9 cellular contexts compared by ENCODE assay signal in the genomic region with DNA sequence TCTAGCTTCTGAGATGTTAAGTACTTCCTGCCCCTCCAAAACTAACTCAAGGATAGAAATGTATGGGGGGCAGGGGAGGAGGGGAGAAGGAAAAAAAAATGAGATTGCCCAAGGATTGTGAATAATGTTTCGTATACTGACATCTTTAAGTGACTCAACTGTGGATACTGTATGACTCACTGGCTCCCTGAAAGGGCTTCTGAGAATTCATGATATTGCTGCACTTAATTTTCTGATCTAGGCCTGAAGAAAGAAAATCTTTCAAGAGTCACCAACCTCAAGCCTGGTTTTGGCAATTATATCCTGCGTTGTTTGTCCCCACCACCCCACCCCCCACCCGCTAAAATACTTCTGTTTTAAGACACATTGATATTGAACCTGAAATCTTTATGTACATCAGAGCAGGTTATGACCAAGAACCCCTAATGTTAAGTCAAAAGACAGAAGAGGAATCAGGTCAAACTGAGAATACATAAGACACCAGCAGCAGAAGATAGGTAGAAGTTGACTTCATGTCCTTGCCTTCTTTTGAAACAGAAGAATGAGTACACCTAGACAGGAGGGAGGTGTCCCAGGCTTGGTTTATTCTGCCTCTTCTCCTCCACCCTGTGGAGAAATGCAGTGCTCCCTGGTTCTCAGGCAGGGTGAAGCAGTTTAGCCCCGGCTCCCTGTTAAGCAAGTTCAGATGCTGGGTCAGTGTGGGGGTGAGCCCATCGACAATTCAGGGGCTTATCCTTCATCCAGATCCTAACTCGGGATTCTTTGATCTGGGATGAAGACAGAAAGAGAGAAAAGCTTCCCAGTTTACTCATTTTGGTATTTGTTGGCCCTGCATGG. TPM values are rescaled to one million over a fixed set of nuclear protein-coding genes. Genes with fewer than 3 reads are reported as not detected.
DNase-seq lines count a peak whose midpoint lies in the region; ATAC-seq, FAIRE-seq and TF ChIP-seq lines count a peak whose summit lies in the region.
"Had no signal": no experiment of that assay in that cellular context is flagged by ENCODE, and none has a peak within 500 bp of the region (broad histone marks: within the 10 kb centered on the region; RNA-seq: fewer than 3 reads in every experiment).

No MANE protein-coding gene starts in this region.

- H3K9me3 ChIP-seq in HepG2 (ENCODE audit: low read length) (no peaks in the 10 kb centered on the region), right lobe of liver (no peaks in the 10 kb centered on the region), fibroblast of lung (ENCODE audit: control insufficient read depth, insufficient read depth, low read depth, low read length) (no peaks in the 10 kb centered on the region), small intestine (ENCODE audit: control insufficient read depth, low read depth) (no peaks in the 10 kb centered on the region)

- H3K4me1 Mint-ChIP-seq in T-helper 2 cell treated with Interferon-gamma antibody and Interleukin-4, amounts not matched to agents 5 μg/mL and 100 μg/mL, for 36 hours (ENCODE audit: low read depth): peaks cover 33% of the 10 kb centered on the region
- peaks cover 9% of the 10 kb centered on the region for H3K4me1 Mint-ChIP-seq in endothelial cell (ENCODE audit: unreplicated experiment)

- H3K9ac ChIP-seq in HepG2 (ENCODE audit: insufficient read depth, low read depth, low read length) (no peak overlapping the region), fibroblast of lung (ENCODE audit: insufficient read depth, low read length) (peak overlapping the region; percentile 37)

- H3K36me3 ChIP-seq in HepG2 (replicated peaks in 1 of 2; ENCODE audit: control insufficient read depth in 1 of 2, insufficient read depth in 2 of 2, low read length in 2 of 2): peaks cover 22 to 36% of the 10 kb centered on the region in 2 experiments
- peaks cover 0 to 25% (median 15%) of the 10 kb centered on the region in 4 donors for H3K36me3 ChIP-seq in right lobe of liver
- H3K36me3 ChIP-seq in fibroblast of lung (ENCODE audit: control insufficient read depth, insufficient read depth, low read length): peaks cover 10% of the 10 kb centered on the region
- peaks cover 2 to 13% of the 10 kb centered on the region in 2 donors for H3K36me3 ChIP-seq in small intestine (ENCODE audit: control insufficient read depth in 2 of 2, insufficient read depth in 2 of 2, low read length in 2 of 2)

- BruUV-seq in HepG2 (replicated peaks; lab: Mats Ljungman, UMichigan): no TSS peak

- in situ Hi-C loops in HepG2 (cut with HindIII; ENCODE audit: extremely low pct_ligation_motif_present, low pct_unique_long_range_greater_than_20kb): no loop called here

- H3K9me3 Mint-ChIP-seq in T-helper 2 cell treated with Interferon-gamma antibody and Interleukin-4, amounts not matched to agents 5 μg/mL and 100 μg/mL, for 36 hours: no peaks in the 10 kb centered on the region
- no peaks in the 10 kb centered on the region for H3K9me3 Mint-ChIP-seq in endothelial cell (ENCODE audit: unreplicated experiment)

- intact Hi-C loops in HepG2 (cut with micrococcal nuclease; ENCODE audit: unreplicated experiment): no loop called here
- intact Hi-C loops in right lobe of liver (cut with DNase I): no loop called here

- H3K4me1 ChIP-seq in HepG2 (ENCODE audit: insufficient read depth, low read length) (peaks cover 15% of the 10 kb centered on the region), right lobe of liver (peaks cover 0 to 8% (median 2%) of the 10 kb centered on the region in 4 donors), fibroblast of lung (ENCODE audit: control insufficient read depth, extremely low read depth, insufficient read depth, low read length) (peaks cover 14% of the 10 kb centered on the region), small intestine (ENCODE audit: control insufficient read depth in 2 of 2, insufficient read depth in 1 of 2, low read depth in 1 of 2, low read length in 1 of 2) (no peaks in the 10 kb centered on the region)

- peaks cover 30% of the 10 kb centered on the region for H3K36me3 Mint-ChIP-seq in T-helper 2 cell treated with Interferon-gamma antibody and Interleukin-4, amounts not matched to agents 5 μg/mL and 100 μg/mL, for 36 hours (ENCODE audit: low read depth)
- H3K36me3 Mint-ChIP-seq in endothelial cell (ENCODE audit: low read depth, unreplicated experiment): peaks cover 22% of the 10 kb centered on the region

- FAIRE-seq in HepG2 (lab: Jason Lieb, UNC) (no peak), small intestine (lab: Jason Lieb, UNC) (no peak)

- H3K27me3 ChIP-seq in HepG2 (ENCODE audit: control insufficient read depth in 1 of 2, insufficient read depth in 2 of 2, low read length in 2 of 2) (no peaks in the 10 kb centered on the region; a peak in 1 of 5 replicates), right lobe of liver (no peaks in the 10 kb centered on the region), fibroblast of lung (ENCODE audit: control insufficient read depth, insufficient read depth, low read length) (no peaks in the 10 kb centered on the region), small intestine (ENCODE audit: control insufficient read depth in 2 of 2, insufficient read depth in 2 of 2, low read length in 2 of 2) (no peaks in the 10 kb centered on the region)

- CTCF ChIA-PET in HepG2 (lab: Yijun Ruan, JAX; ENCODE audit: low intra/inter-chr PET ratio, low total read pairs): no interaction called here

- peaks cover 12% of the 10 kb centered on the region for H3K79me2 ChIP-seq in HepG2 (ENCODE audit: insufficient read depth, low read length)
- peaks cover 10% of the 10 kb centered on the region for H3K79me2 ChIP-seq in fibroblast of lung (ENCODE audit: control insufficient read depth, insufficient read depth, low read length)

- TF ChIP-seq POLR2A in HepG2 (IDR thresholded peaks at IDR 0.05; ENCODE audit: insufficient read depth in 1 of 2, low read depth in 2 of 2, low read length in 2 of 2): no peak
- TF ChIP-seq POLR2A in right lobe of liver (IDR thresholded peaks at IDR 0.05): no peak

- no peak overlapping the region for H3K4me2 ChIP-seq in HepG2 (ENCODE audit: low read depth, low read length)
- peak overlapping the region; percentile 66 for H3K4me2 ChIP-seq in fibroblast of lung (ENCODE audit: extremely low read depth, insufficient read depth, low read length)

- TF ChIP-seq EP300 in HepG2 (IDR thresholded peaks at IDR 0.05; ENCODE audit: low read depth in 2 of 2, low read length in 2 of 2) (no peak), HepG2 (CRISPR knock-in tag; IDR thresholded peaks at IDR 0.05; ENCODE audit: borderline replicate concordance) (no peak)

- POLR2A ChIA-PET in HepG2 (lab: Yijun Ruan, JAX): no interaction called here

- no peak overlapping the region for H3K4me3 ChIP-seq in HepG2 (replicated peaks in 1 of 3; ENCODE audit: insufficient read depth in 1 of 3, low read depth in 2 of 3, low read length in 3 of 3)
- no peak overlapping the region for H3K4me3 ChIP-seq in right lobe of liver
- H3K4me3 ChIP-seq in fibroblast of lung (replicated peaks in 1 of 4; ENCODE audit: control extremely low read depth in 1 of 4, insufficient read depth in 1 of 4, low read depth in 3 of 4, low read length in 4 of 4): peak overlapping the region in 1 of 4 experiments; percentile 1
- no peak overlapping the region for H3K4me3 ChIP-seq in small intestine (ENCODE audit: low read depth in 1 of 2, low read length in 2 of 2)

- H3K27me3 Mint-ChIP-seq in T-helper 2 cell treated with Interferon-gamma antibody and Interleukin-4, amounts not matched to agents 5 μg/mL and 100 μg/mL, for 36 hours (ENCODE audit: low read depth): peaks cover 2% of the 10 kb centered on the region
- H3K27me3 Mint-ChIP-seq in endothelial cell (ENCODE audit: unreplicated experiment): peaks cover 10% of the 10 kb centered on the region

- TF ChIP-seq CTCF in HepG2 (CRISPR knock-in tag; IDR thresholded peaks at IDR 0.05) (no peak), right lobe of liver (IDR thresholded peaks at IDR 0.05) (no peak), fibroblast of lung (conservative IDR thresholded peaks at IDR 0.05 in 1 of 2, IDR thresholded peaks at IDR 0.05 in 1 of 2; ENCODE audit: low read depth in 1 of 2, low read length in 2 of 2) (no peak), endothelial cell (IDR thresholded peaks at IDR 0.05; ENCODE audit: unreplicated experiment) (no peak)

- ATAC-seq in HepG2 (no peak), right lobe of liver (no peak)

- TF ChIP-seq RAD21 in HepG2 (CRISPR knock-in tag; IDR thresholded peaks at IDR 0.05): no peak

- 93% methylated on average over 6 of the region's 6 CpGs for WGBS in HepG2 (ENCODE audit: low lambda C conversion rate)
- WGBS in right lobe of liver (ENCODE audit: insufficient coverage, low coverage, low lambda C conversion rate, missing lambda C conversion rate): 77% methylated on average over 5 of the region's 6 CpGs
- 73 to 84% (median 77%) methylated on average over 6 of the region's 6 CpGs for WGBS in small intestine, 3 donors

- H4K20me1 ChIP-seq in HepG2 (ENCODE audit: insufficient read depth, low read length): peaks cover 18% of the 10 kb centered on the region; the same call in 1 of the 2 replicates
- H4K20me1 ChIP-seq in fibroblast of lung (ENCODE audit: control insufficient read depth, extremely low read depth, insufficient read depth, low read length): no peaks in the 10 kb centered on the region

- H2AFZ ChIP-seq in HepG2 (ENCODE audit: low read length): no peak overlapping the region
- no peak overlapping the region for H2AFZ ChIP-seq in fibroblast of lung (ENCODE audit: low read length)

- no peak overlapping the region for H3K4me3 Mint-ChIP-seq in T-helper 2 cell treated with Interferon-gamma antibody and Interleukin-4, amounts not matched to agents 5 μg/mL and 100 μg/mL, for 36 hours
- H3K4me3 Mint-ChIP-seq in endothelial cell (ENCODE audit: unreplicated experiment): no peak overlapping the region

- DNase-seq in HepG2 (ENCODE audit: low spot score): no peak
- DNase-seq in right lobe of liver: no peak
- peak; percentile 47 for DNase-seq in T-helper 2 cell treated with Interferon-gamma antibody and Interleukin-4, amounts not matched to agents 5 μg/mL and 100 μg/mL, for 36 hours (ENCODE audit: low spot score)
- DNase-seq in fibroblast of lung (ENCODE audit: low read depth in 2 of 2): peak; percentile 87 to 88
- peak; percentile 84 for DNase-seq in stromal cell of bone marrow (ENCODE audit: low read depth)
- no peak for DNase-seq in small intestine
- DNase-seq in endothelial cell (ENCODE audit: low spot score): no peak
- no peak for DNase-seq in effector CD4-positive, alpha-beta T cell
- DNase-seq: DND-41 had no signal

- H3K27ac Mint-ChIP-seq in T-helper 2 cell treated with Interferon-gamma antibody and Interleukin-4, amounts not matched to agents 5 μg/mL and 100 μg/mL, for 36 hours: peak overlapping the region; percentile 60
- H3K27ac Mint-ChIP-seq in endothelial cell (ENCODE audit: unreplicated experiment): no peak overlapping the region

- H3K27ac ChIP-seq in HepG2 (ENCODE audit: extremely low read length, insufficient read depth, low read length) (no peak overlapping the region), right lobe of liver (no peak overlapping the region), fibroblast of lung (ENCODE audit: insufficient read depth, low read length) (peak overlapping the region; percentile 86), small intestine (ENCODE audit: low read depth in 1 of 2, low read length in 1 of 2) (no peak overlapping the region)

RNA-seq across cellular contexts. Expression of a gene that starts 3.3 kb away (rescaled TPM):
- total RNA-seq in HepG2 (2016; rRNA removed; fragmentation: Illumina TruSeq; extraction: Trizol) (10.2 and 10.6 TPM in 2 replicates), right lobe of liver (1 to 10 TPM; 6.0 to 9.8 (median 8.5) TPM), fibroblast of lung (11.3 and 14.5 TPM in 2 replicates), endothelial cell (ENCODE audit: unreplicated experiment) (26.6 TPM)
- 4.1 and 5.1 TPM in 2 replicates for total RNA-seq in HepG2 (2016; cell fraction: cytosol; rRNA removed; fragmentation: Illumina TruSeq; extraction: Trizol; ENCODE audit: low read depth)
- total RNA-seq in HepG2 (2016; cell fraction: insoluble cytoplasmic fraction; rRNA removed; fragmentation: Illumina TruSeq; extraction: Trizol): 9.3 and 10.2 TPM in 2 replicates
- total RNA-seq in HepG2 (2016; cell fraction: membrane; rRNA removed; fragmentation: Illumina TruSeq; extraction: Trizol): 10.7 and 11.6 TPM in 2 replicates
- 10.7 and 11.2 TPM in 2 replicates for total RNA-seq in HepG2 (2016; cell fraction: nucleus; rRNA removed; fragmentation: Illumina TruSeq; extraction: Trizol)
- polyA plus RNA-seq in HepG2 (2011; rRNA removed) (8.6 and 10.3 TPM in 2 replicates), fibroblast of lung (4.2 and 7.6 TPM in 2 replicates), small intestine (1 to 10 TPM; 1.9 to 3.5 (median 2.5) TPM)
- 4.0 and 5.6 TPM in 2 replicates for polyA plus RNA-seq in HepG2 (2011; cell fraction: cytosol; rRNA removed)
- 8.7 and 9.9 TPM in 2 replicates for polyA plus RNA-seq in HepG2 (2011; cell fraction: nucleus; rRNA removed)
- polyA plus RNA-seq in HepG2 (2012): 6.3 and 7.0 TPM in 2 replicates
- 3.3 and 4.2 TPM in 2 replicates for polyA plus RNA-seq in HepG2 (2016; cell fraction: cytosol; fragmentation: Illumina TruSeq; extraction: Trizol; ENCODE audit: low read depth)
- polyA plus RNA-seq in HepG2 (2016; cell fraction: insoluble cytoplasmic fraction; fragmentation: Illumina TruSeq; extraction: Trizol; ENCODE audit: low read depth): 7.4 and 8.3 TPM in 2 replicates
- polyA plus RNA-seq in HepG2 (2016; cell fraction: membrane; fragmentation: Illumina TruSeq; extraction: Trizol; ENCODE audit: low read depth): 8.4 and 10.3 TPM in 2 replicates
- 12.9 and 13.2 TPM in 2 replicates for polyA plus RNA-seq in HepG2 (2016; cell fraction: nucleus; fragmentation: Illumina TruSeq; extraction: Trizol; ENCODE audit: insufficient read depth, low read depth)
- polyA minus RNA-seq in HepG2 (2011; rRNA and poly(A)+ RNA removed; ENCODE audit: low replicate concordance): 12.6 and 13.8 TPM in 2 replicates
- polyA minus RNA-seq in HepG2 (2011; cell fraction: cytosol; rRNA and poly(A)+ RNA removed): 7.7 and 10.4 TPM in 2 replicates
- 11.8 and 12.8 TPM in 2 replicates for polyA minus RNA-seq in HepG2 (2011; cell fraction: nucleus; rRNA and poly(A)+ RNA removed)
- 4.1 and 5.4 TPM in 2 replicates for polyA plus RNA-seq in fibroblast of lung (2012)
- 16.5 and 43.4 TPM in 2 replicates for polyA minus RNA-seq in fibroblast of lung (ENCODE audit: low replicate concordance)

RNA-seq across cellular contexts. Expression of a gene that starts 46.3 kb away (rescaled TPM):
- total RNA-seq in HepG2 (2016; rRNA removed; fragmentation: Illumina TruSeq; extraction: Trizol) (37.5 and 60.9 TPM in 2 replicates), right lobe of liver (10 to 100 TPM in 5 of 6 experiments, 1 to 10 TPM in 1; 9.7 to 14.1 (median 13.2) TPM), fibroblast of lung (20.5 and 28.4 TPM in 2 replicates), endothelial cell (ENCODE audit: unreplicated experiment) (45.8 TPM)
- 12.9 and 14.9 TPM in 2 replicates for total RNA-seq in HepG2 (2016; cell fraction: cytosol; rRNA removed; fragmentation: Illumina TruSeq; extraction: Trizol; ENCODE audit: low read depth)
- 38.2 and 62.3 TPM in 2 replicates for total RNA-seq in HepG2 (2016; cell fraction: insoluble cytoplasmic fraction; rRNA removed; fragmentation: Illumina TruSeq; extraction: Trizol)
- 29.6 and 32.0 TPM in 2 replicates for total RNA-seq in HepG2 (2016; cell fraction: membrane; rRNA removed; fragmentation: Illumina TruSeq; extraction: Trizol)
- 39.7 and 45.3 TPM in 2 replicates for total RNA-seq in HepG2 (2016; cell fraction: nucleus; rRNA removed; fragmentation: Illumina TruSeq; extraction: Trizol)
- polyA plus RNA-seq in HepG2 (2011; rRNA removed) (35.1 and 40.1 TPM in 2 replicates), fibroblast of lung (32.3 and 36.5 TPM in 2 replicates), small intestine (10 to 100 TPM in 1 of 3 donors, 1 to 10 TPM in 2; 4.5 to 13.8 (median 6.2) TPM)
- 20.5 and 26.9 TPM in 2 replicates for polyA plus RNA-seq in HepG2 (2011; cell fraction: cytosol; rRNA removed)
- polyA plus RNA-seq in HepG2 (2011; cell fraction: nucleus; rRNA removed): 42.0 and 45.4 TPM in 2 replicates
- polyA plus RNA-seq in HepG2 (2012): 33.6 and 38.3 TPM in 2 replicates
- polyA plus RNA-seq in HepG2 (2016; cell fraction: cytosol; fragmentation: Illumina TruSeq; extraction: Trizol; ENCODE audit: low read depth): 4.1 and 4.6 TPM in 2 replicates
- polyA plus RNA-seq in HepG2 (2016; cell fraction: insoluble cytoplasmic fraction; fragmentation: Illumina TruSeq; extraction: Trizol; ENCODE audit: low read depth): 46.1 and 47.3 TPM in 2 replicates
- polyA plus RNA-seq in HepG2 (2016; cell fraction: membrane; fragmentation: Illumina TruSeq; extraction: Trizol; ENCODE audit: low read depth): 10.3 and 10.9 TPM in 2 replicates
- polyA plus RNA-seq in HepG2 (2016; cell fraction: nucleus; fragmentation: Illumina TruSeq; extraction: Trizol; ENCODE audit: insufficient read depth, low read depth): 61.0 and 66.9 TPM in 2 replicates
- polyA minus RNA-seq in HepG2 (2011; rRNA and poly(A)+ RNA removed; ENCODE audit: low replicate concordance): 50.2 and 64.9 TPM in 2 replicates
- polyA minus RNA-seq in HepG2 (2011; cell fraction: cytosol; rRNA and poly(A)+ RNA removed): 32.4 and 34.3 TPM in 2 replicates
- 76.9 and 82.6 TPM in 2 replicates for polyA minus RNA-seq in HepG2 (2011; cell fraction: nucleus; rRNA and poly(A)+ RNA removed)
- polyA plus RNA-seq in fibroblast of lung (2012): 20.7 and 23.2 TPM in 2 replicates
- 15.6 and 26.9 TPM in 2 replicates for polyA minus RNA-seq in fibroblast of lung (ENCODE audit: low replicate concordance)

RNA-seq across cellular contexts. Expression of a gene that starts 56.5 kb away (rescaled TPM):
- total RNA-seq in HepG2 (2016; rRNA removed; fragmentation: Illumina TruSeq; extraction: Trizol) (88.6 and 95.9 TPM in 2 replicates), right lobe of liver (10 to 100 TPM; 19.4 to 33.4 (median 30.4) TPM), fibroblast of lung (19.3 and 24.9 TPM in 2 replicates), endothelial cell (ENCODE audit: unreplicated experiment) (63.0 TPM)
- 10.0 and 10.3 TPM in 2 replicates for total RNA-seq in HepG2 (2016; cell fraction: cytosol; rRNA removed; fragmentation: Illumina TruSeq; extraction: Trizol; ENCODE audit: low read depth)
- total RNA-seq in HepG2 (2016; cell fraction: insoluble cytoplasmic fraction; rRNA removed; fragmentation: Illumina TruSeq; extraction: Trizol): 86.1 and 88.0 TPM in 2 replicates
- total RNA-seq in HepG2 (2016; cell fraction: membrane; rRNA removed; fragmentation: Illumina TruSeq; extraction: Trizol): 22.7 and 24.2 TPM in 2 replicates
- 80.6 and 95.5 TPM in 2 replicates for total RNA-seq in HepG2 (2016; cell fraction: nucleus; rRNA removed; fragmentation: Illumina TruSeq; extraction: Trizol)
- polyA plus RNA-seq in HepG2 (2011; rRNA removed) (24.0 and 26.0 TPM in 2 replicates), fibroblast of lung (19.4 and 22.2 TPM in 2 replicates), small intestine (10 to 100 TPM in 1 of 3 donors, 1 to 10 TPM in 2; 6.2 to 15.5 (median 7.2) TPM)
- 14.1 and 16.8 TPM in 2 replicates for polyA plus RNA-seq in HepG2 (2011; cell fraction: cytosol; rRNA removed)
- 22.3 and 26.3 TPM in 2 replicates for polyA plus RNA-seq in HepG2 (2011; cell fraction: nucleus; rRNA removed)
- 29.0 and 31.6 TPM in 2 replicates for polyA plus RNA-seq in HepG2 (2012)
- polyA plus RNA-seq in HepG2 (2016; cell fraction: cytosol; fragmentation: Illumina TruSeq; extraction: Trizol; ENCODE audit: low read depth): 1.6 and 2.1 TPM in 2 replicates
- polyA plus RNA-seq in HepG2 (2016; cell fraction: insoluble cytoplasmic fraction; fragmentation: Illumina TruSeq; extraction: Trizol; ENCODE audit: low read depth): 47.2 and 53.7 TPM in 2 replicates
- 5.1 and 6.0 TPM in 2 replicates for polyA plus RNA-seq in HepG2 (2016; cell fraction: membrane; fragmentation: Illumina TruSeq; extraction: Trizol; ENCODE audit: low read depth)
- 74.4 and 81.5 TPM in 2 replicates for polyA plus RNA-seq in HepG2 (2016; cell fraction: nucleus; fragmentation: Illumina TruSeq; extraction: Trizol; ENCODE audit: insufficient read depth, low read depth)
- 63.7 and 92.9 TPM in 2 replicates for polyA minus RNA-seq in HepG2 (2011; rRNA and poly(A)+ RNA removed; ENCODE audit: low replicate concordance)
- 47.7 and 51.0 TPM in 2 replicates for polyA minus RNA-seq in HepG2 (2011; cell fraction: cytosol; rRNA and poly(A)+ RNA removed)
- polyA minus RNA-seq in HepG2 (2011; cell fraction: nucleus; rRNA and poly(A)+ RNA removed): 81.4 and 85.5 TPM in 2 replicates
- 17.2 and 20.2 TPM in 2 replicates for polyA plus RNA-seq in fibroblast of lung (2012)
- 49.8 and 68.2 TPM in 2 replicates for polyA minus RNA-seq in fibroblast of lung (ENCODE audit: low replicate concordance)

Comparison
In these comparisons a context has a peak if more than half of its experiments do, and no peak if none do; other contexts are left out.
1. DNase-seq: peak in T-helper 2 cell treated with Interferon-gamma antibody and Interleukin-4, amounts not matched to agents 5 μg/mL and 100 μg/mL, for 36 hours (single experiment), fibroblast of lung (2 of 2) and stromal cell of bone marrow (single experiment); none in HepG2 (single experiment), right lobe of liver (0 of 3), small intestine (single experiment), endothelial cell (single experiment) and effector CD4-positive, alpha-beta T cell (single experiment).